28 cellular contexts compared by ENCODE assay signal in the genomic region with DNA sequence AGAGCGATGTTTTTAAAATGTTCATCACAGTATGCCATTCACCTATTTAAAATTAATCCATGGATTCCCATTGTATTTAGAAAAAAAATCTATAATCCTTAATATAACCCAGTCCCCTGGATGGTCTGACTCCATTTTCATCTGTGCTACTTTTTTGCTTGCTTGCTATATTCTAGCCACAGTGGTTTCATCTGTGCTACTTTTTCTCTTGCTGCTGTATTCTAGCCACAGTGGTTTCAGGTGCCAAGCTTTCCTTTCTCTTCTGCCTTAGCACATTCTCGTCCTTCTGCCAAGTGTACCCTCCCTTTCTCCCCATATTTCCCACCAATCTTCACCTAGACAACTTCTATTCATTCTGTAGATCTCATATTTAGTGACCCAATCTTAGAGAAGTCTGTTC.
"Had no signal": no experiment of that assay in that cellular context is flagged by ENCODE, and none has a peak within 500 bp of the region (broad histone marks: within the 10 kb centered on the region; RNA-seq: fewer than 3 reads in every experiment).

No MANE protein-coding gene starts in this region.

- H3K36me3 ChIP-seq: adrenal gland, MG63, SJSA1 had no signal

- DNase-seq: activated B cell treated with CpG ODN at 0.5 μM for 24 hours; activated CD4-positive, alpha-beta memory T cell treated with anti-CD3 and anti-CD28 coated beads for 36 hours; activated CD4-positive, alpha-beta T cell treated with anti-CD3 and anti-CD28 coated beads for 4 hours; activated CD4-positive, alpha-beta T cell treated with anti-CD3 and anti-CD28 coated beads, Interleukin-2, amount 50 U/mL, for 1 hour; activated CD4-positive, CD25-positive, alpha-beta regulatory T cell treated with anti-CD3 and anti-CD28 coated beads, Interleukin-2, amount 50 U/mL, for 72 hours; activated CD8-positive, alpha-beta memory T cell treated with anti-CD3 and anti-CD28 coated beads, Interleukin-2, amount 50 U/mL, for 4 hours; activated gamma-delta T cell treated with Interleukin-2 at 50 U/mL for 16 hours; activated naive CD4-positive, alpha-beta T cell treated with anti-CD3 and anti-CD28 coated beads for 36 hours; activated T-cell treated with anti-CD3 and anti-CD28 coated beads for 4 hours; activated T-cell treated with anti-CD3 and anti-CD28 coated beads, Interleukin-2, amount 50 U/mL, for 4 hours; adrenal gland; caudate nucleus; cerebellar nuclear complex; Kasumi-1; MG63; MV-4-11; NCI-H1092; NCI-H2029; NCI-H345; OCI-M1; SHP77 treated with DMSO at 0.1 percent for 48 hours; SK-N-SH had no signal

- H3K27ac Mint-ChIP-seq: activated B cell treated with CpG ODN at 0.5 μM for 24 hours; activated CD4-positive, alpha-beta memory T cell treated with anti-CD3 and anti-CD28 coated beads for 36 hours; activated naive CD4-positive, alpha-beta T cell treated with anti-CD3 and anti-CD28 coated beads for 36 hours; activated naive CD4-positive, alpha-beta T cell treated with anti-CD3 and anti-CD28 coated beads, Interleukin-2, amount 50 U/mL, for 72 hours; activated T-helper 1 cell treated with anti-CD3 and anti-CD28 coated beads, Interleukin-12 subunit alpha, Interleukin-12 subunit beta, Interleukin-2, Interleukin-4 antibody, amounts not matched to agents 30 ng/mL and 10 ng/mL and 1 ng/mL, durations not matched to agents 14 hours and 24 hours and 36 hours; brain; T-helper 1 cell treated with Interleukin-12 subunit alpha and Interleukin-12 subunit beta and Interleukin-4 antibody, amounts not matched to agents 30 μg/mL and 1 μg/mL, for 36 hours; T-helper 2 cell treated with Interferon-gamma antibody and Interleukin-4, amounts not matched to agents 5 μg/mL and 100 μg/mL, for 36 hours had no signal

- H3K27me3 Mint-ChIP-seq: activated B cell treated with CpG ODN at 0.5 μM for 24 hours; activated CD4-positive, alpha-beta memory T cell treated with anti-CD3 and anti-CD28 coated beads for 36 hours; brain had no signal

- H3K36me3 Mint-ChIP-seq: activated CD4-positive, alpha-beta memory T cell treated with anti-CD3 and anti-CD28 coated beads for 36 hours; activated naive CD4-positive, alpha-beta T cell treated with anti-CD3 and anti-CD28 coated beads, Interleukin-2, amount 50 U/mL, for 72 hours; brain had no signal

- H3K9ac ChIP-seq: SK-N-SH had no signal

- H3K4me1 Mint-ChIP-seq: activated B cell treated with CpG ODN at 0.5 μM for 24 hours had no signal

- H3K4me3 ChIP-seq: adrenal gland, MG63, SJSA1 had no signal

- H3K4me2 ChIP-seq: SK-N-SH had no signal

- H3K9me3 ChIP-seq: adrenal gland, MG63, SJSA1, SK-N-SH had no signal

- H3K4me1 ChIP-seq: adrenal gland, SJSA1 had no signal

- H3K27me3 ChIP-seq: adrenal gland, MG63, SJSA1 had no signal

- H3K4me3 Mint-ChIP-seq: activated B cell treated with CpG ODN at 0.5 μM for 24 hours; activated CD4-positive, alpha-beta memory T cell treated with anti-CD3 and anti-CD28 coated beads for 36 hours; activated naive CD4-positive, alpha-beta T cell treated with anti-CD3 and anti-CD28 coated beads for 36 hours; activated T-cell treated with anti-CD3 and anti-CD28 coated beads, Interleukin-2, amount 50 U/mL, for 4 hours; activated T-helper 1 cell treated with anti-CD3 and anti-CD28 coated beads, Interleukin-12 subunit alpha, Interleukin-12 subunit beta, Interleukin-2, Interleukin-4 antibody, amounts not matched to agents 30 ng/mL and 10 ng/mL and 1 ng/mL, durations not matched to agents 14 hours and 24 hours and 36 hours; brain; T-helper 1 cell treated with Interleukin-12 subunit alpha and Interleukin-12 subunit beta and Interleukin-4 antibody, amounts not matched to agents 30 μg/mL and 1 μg/mL, for 36 hours; T-helper 2 cell treated with Interferon-gamma antibody and Interleukin-4, amounts not matched to agents 5 μg/mL and 100 μg/mL, for 36 hours had no signal

- H3K27ac ChIP-seq: adrenal gland, SJSA1 had no signal

- ATAC-seq: activated naive CD4-positive, alpha-beta T cell treated with anti-CD3 and anti-CD28 coated beads, Interleukin-2, amount 50 U/mL, for 72 hours; activated T-cell treated with anti-CD3 and anti-CD28 coated beads, Interleukin-2, amount 50 U/mL, for 4 hours had no signal

- H3K9me3 Mint-ChIP-seq: activated CD4-positive, alpha-beta memory T cell treated with anti-CD3 and anti-CD28 coated beads for 36 hours; activated naive CD4-positive, alpha-beta T cell treated with anti-CD3 and anti-CD28 coated beads for 36 hours; activated naive CD4-positive, alpha-beta T cell treated with anti-CD3 and anti-CD28 coated beads, Interleukin-2, amount 50 U/mL, for 72 hours; activated T-cell treated with anti-CD3 and anti-CD28 coated beads, Interleukin-2, amount 50 U/mL, for 4 hours; activated T-helper 1 cell treated with anti-CD3 and anti-CD28 coated beads, Interleukin-12 subunit alpha, Interleukin-12 subunit beta, Interleukin-2, Interleukin-4 antibody, amounts not matched to agents 30 ng/mL and 10 ng/mL and 1 ng/mL, durations not matched to agents 14 hours and 24 hours and 36 hours; T-helper 1 cell treated with Interleukin-12 subunit alpha and Interleukin-12 subunit beta and Interleukin-4 antibody, amounts not matched to agents 30 μg/mL and 1 μg/mL, for 36 hours; T-helper 2 cell treated with Interferon-gamma antibody and Interleukin-4, amounts not matched to agents 5 μg/mL and 100 μg/mL, for 36 hours had no signal
